1 cellular context compared by ENCODE assay signal in genomic region chr20:37940161-37940560, GRCh38.
TF ChIP-seq lines count a peak whose summit lies in the region.

No MANE protein-coding gene starts in this region.

TF ChIP-seq in SK-N-SH treated with all-trans-retinoic acid at 6 μM for 48 hours, 23 proteins besides CTCF, POLR2A, EP300 and RAD21 (continued from another document):
- TF ChIP-seq PATZ1 (CRISPR knock-in tag; IDR thresholded peaks at IDR 0.05; ENCODE audit: borderline replicate concordance) (no peak), ISL1 (CRISPR knock-in tag; IDR thresholded peaks at IDR 0.05) (no peak), ESRRG (CRISPR knock-in tag; IDR thresholded peaks at IDR 0.05) (no peak), TOX (CRISPR knock-in tag; IDR thresholded peaks at IDR 0.05; ENCODE audit: borderline replicate concordance) (no peak), BACH2 (CRISPR knock-in tag; IDR thresholded peaks at IDR 0.05; ENCODE audit: borderline replicate concordance) (no peak), OSR1 (CRISPR knock-in tag; IDR thresholded peaks at IDR 0.05) (no peak)
- TF ChIP-seq, protein P1, sequence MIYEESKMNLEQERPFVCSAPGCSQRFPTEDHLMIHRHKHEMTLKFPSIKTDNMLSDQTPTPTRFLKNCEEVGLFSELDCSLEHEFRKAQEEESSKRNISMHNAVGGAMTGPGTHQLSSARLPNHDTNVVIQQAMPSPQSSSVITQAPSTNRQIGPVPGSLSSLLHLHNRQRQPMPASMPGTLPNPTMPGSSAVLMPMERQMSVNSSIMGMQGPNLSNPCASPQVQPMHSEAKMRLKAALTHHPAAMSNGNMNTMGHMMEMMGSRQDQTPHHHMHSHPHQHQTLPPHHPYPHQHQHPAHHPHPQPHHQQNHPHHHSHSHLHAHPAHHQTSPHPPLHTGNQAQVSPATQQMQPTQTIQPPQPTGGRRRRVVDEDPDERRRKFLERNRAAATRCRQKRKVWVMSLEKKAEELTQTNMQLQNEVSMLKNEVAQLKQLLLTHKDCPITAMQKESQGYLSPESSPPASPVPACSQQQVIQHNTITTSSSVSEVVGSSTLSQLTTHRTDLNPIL (CRISPR knock-in tag; IDR thresholded peaks at IDR 0.05; ENCODE audit: low read depth): no peak
TF ChIP-seq in SK-N-SH treated with all-trans-retinoic acid at 6 μM for 48 hours: peak in this region for 0.
